ENCODE assay signal across 16 cellular contexts in genomic region chr14:96940009-96940408, GRCh38.
DNase-seq lines count a peak whose midpoint lies in the region; ATAC-seq and TF ChIP-seq lines count a peak whose summit lies in the region.
"Had no signal": no experiment of that assay in that cellular context is flagged by ENCODE, and none has a peak within 500 bp of the region (broad histone marks: within the 10 kb centered on the region; RNA-seq: fewer than 3 reads in every experiment).

No MANE protein-coding gene starts in this region.

- TF ChIP-seq CTCF in GM10266 (IDR thresholded peaks at IDR 0.05; ENCODE audit: control insufficient read depth, insufficient read depth, low read depth, missing control alignments) (no peak), NB4 (IDR thresholded peaks at IDR 0.05; ENCODE audit: low read depth, low read length) (no peak), endodermal cell (conservative IDR thresholded peaks at IDR 0.05) (no peak), psoas muscle (IDR thresholded peaks at IDR 0.05) (no peak)

- no peak overlapping the region for H3K27ac Mint-ChIP-seq in endodermal cell
- H3K27ac Mint-ChIP-seq: activated T-cell treated with anti-CD3 and anti-CD28 coated beads, Interleukin-2, amount 50 U/mL, for 24 hours; dendritic cell treated with granulocyte-macrophage colony-stimulating factor and Interleukin-4, amounts not matched to agents 40 ng/mL and 50 ng/mL, for 4 days had no signal

- intact Hi-C loops in psoas muscle (cut with DNase I): no loop called here

- TF ChIP-seq POLR2A in NB4 (IDR thresholded peaks at IDR 0.05; ENCODE audit: extremely low read depth, insufficient read length): no peak

- no peaks in the 10 kb centered on the region for H3K36me3 Mint-ChIP-seq in endodermal cell (ENCODE audit: low read depth)

- H3K27ac ChIP-seq in endodermal cell (ENCODE audit: low read depth, low read length): no peak overlapping the region
- no peak overlapping the region for H3K27ac ChIP-seq in psoas muscle
- H3K27ac ChIP-seq: BLaER1 had no signal

- no peaks in the 10 kb centered on the region for H3K36me3 ChIP-seq in endodermal cell (ENCODE audit: control insufficient read depth, insufficient read depth, low read length)
- no peaks in the 10 kb centered on the region for H3K36me3 ChIP-seq in psoas muscle (ENCODE audit: insufficient read depth in 1 of 2, low read depth in 1 of 2)

- H3K9me3 ChIP-seq in endodermal cell (ENCODE audit: control insufficient read depth, low read length) (no peaks in the 10 kb centered on the region), psoas muscle (no peaks in the 10 kb centered on the region)

- no peaks in the 10 kb centered on the region for H3K27me3 ChIP-seq in endodermal cell (ENCODE audit: control insufficient read depth, insufficient read depth, low read length, poor library complexity, severe bottlenecking)
- no peaks in the 10 kb centered on the region for H3K27me3 ChIP-seq in psoas muscle (ENCODE audit: insufficient read depth in 3 of 3, low read length in 2 of 3)
- H3K27me3 ChIP-seq: BLaER1 had no signal

- DNase-seq in ACHN: peak; percentile 19
- peak; percentile 23 for DNase-seq in GM10266 (ENCODE audit: extremely low spot score)
- peak; percentile 24 for DNase-seq in NB4 (ENCODE audit: low read depth)
- peak; percentile 82 for DNase-seq in endodermal cell
- no peak for DNase-seq in psoas muscle
- DNase-seq: activated CD4-positive, CD25-positive, alpha-beta regulatory T cell; activated T-cell treated with anti-CD3 and anti-CD28 coated beads, Interleukin-2, amount 50 U/mL, for 24 hours; amniotic stem cell; hippocampal formation; NCI-H2171 treated with DMSO at 0.1 percent for 48 hours; stimulated activated naive CD4-positive, alpha-beta T cell treated with Interleukin-2 at 50 U/mL for 16 hours had no signal

- H3K4me1 Mint-ChIP-seq in endodermal cell: no peaks in the 10 kb centered on the region

- 48 to 60% methylated on average over 1 to 3 of the region's 3 CpGs for WGBS in endodermal cell (ENCODE audit: insufficient coverage in 1 of 2, insufficient read length in 1 of 2), 2 experiments
- 22 to 48% (median 23%) methylated on average over 3 of the region's 3 CpGs for WGBS in psoas muscle, 3 donors

- H3K27me3 Mint-ChIP-seq in endodermal cell (ENCODE audit: insufficient read depth): no peaks in the 10 kb centered on the region
- H3K27me3 Mint-ChIP-seq: activated T-cell treated with anti-CD3 and anti-CD28 coated beads, Interleukin-2, amount 50 U/mL, for 24 hours had no signal

- no peaks in the 10 kb centered on the region for H3K4me1 ChIP-seq in endodermal cell (ENCODE audit: control insufficient read depth, insufficient read depth, low read length)
- no peaks in the 10 kb centered on the region for H3K4me1 ChIP-seq in psoas muscle

- ATAC-seq in HG02588 (IDR thresholded peaks at IDR 0.05; ENCODE audit: unreplicated experiment): no peak
- ATAC-seq in HG03280 (IDR thresholded peaks at IDR 0.05; ENCODE audit: unreplicated experiment): no peak
- no peak for ATAC-seq in GM18907 (IDR thresholded peaks at IDR 0.05; ENCODE audit: unreplicated experiment)
- ATAC-seq in psoas muscle: no peak

- no peak overlapping the region for H3K4me3 ChIP-seq in NB4 (ENCODE audit: low read depth, low read length)
- no peak overlapping the region for H3K4me3 ChIP-seq in endodermal cell (ENCODE audit: low read length)
- H3K4me3 ChIP-seq in psoas muscle: no peak overlapping the region
- H3K4me3 ChIP-seq: BLaER1 had no signal

- in situ Hi-C loops in ACHN (cut with HindIII; ENCODE audit: low pct_ligation_motif_present, low pct_unique_long_range_greater_than_20kb, low sequenced_read_pairs): no loop called here

- no peak overlapping the region for H3K9ac ChIP-seq in endodermal cell (ENCODE audit: extremely low read depth, low read length, poor library complexity, severe bottlenecking)
- H3K9ac ChIP-seq: BLaER1 had no signal

- no peaks in the 10 kb centered on the region for H3K9me3 Mint-ChIP-seq in endodermal cell
- H3K9me3 Mint-ChIP-seq: activated T-cell treated with anti-CD3 and anti-CD28 coated beads, Interleukin-2, amount 50 U/mL, for 24 hours; dendritic cell treated with granulocyte-macrophage colony-stimulating factor and Interleukin-4, amounts not matched to agents 40 ng/mL and 50 ng/mL, for 4 days had no signal

- H3K4me3 Mint-ChIP-seq in endodermal cell: no peak overlapping the region
- H3K4me3 Mint-ChIP-seq: activated T-cell treated with anti-CD3 and anti-CD28 coated beads, Interleukin-2, amount 50 U/mL, for 24 hours; dendritic cell treated with granulocyte-macrophage colony-stimulating factor and Interleukin-4, amounts not matched to agents 40 ng/mL and 50 ng/mL, for 4 days had no signal

Comparison
In these comparisons a context has a peak if more than half of its experiments do, and no peak if none do; other contexts are left out.
1. DNase-seq: peak in ACHN (single experiment), GM10266 (single experiment), NB4 (single experiment) and endodermal cell (single experiment); none in psoas muscle (0 of 2).